In the genomic region with DNA sequence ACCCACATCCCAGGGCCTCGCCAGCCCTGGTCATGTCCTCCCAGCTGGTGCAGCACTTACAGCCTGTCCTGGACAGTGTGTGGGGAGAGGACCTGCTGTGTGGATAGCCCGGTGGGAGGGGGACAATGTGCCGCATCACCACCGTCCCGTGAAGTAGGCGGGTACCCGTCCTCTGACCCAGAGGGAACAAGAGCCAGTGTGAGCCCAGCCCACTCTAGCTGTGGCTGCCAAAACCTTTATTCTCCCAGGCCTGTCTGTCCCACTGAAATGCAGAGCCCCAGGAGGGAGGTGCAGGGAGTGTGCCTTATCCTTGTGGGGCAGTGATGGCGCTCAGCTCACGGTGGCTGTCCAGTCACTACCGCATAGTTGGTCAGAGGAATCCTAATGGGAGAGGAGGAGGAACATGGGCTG, we compare ENCODE assay signal across 15 cellular contexts. TPM values are rescaled to one million over a fixed set of nuclear protein-coding genes. Genes with fewer than 3 reads are reported as not detected.
DNase-seq lines count a peak whose midpoint lies in the region; ATAC-seq lines count a peak whose summit lies in the region.
"Had no signal": no experiment of that assay in that cellular context is flagged by ENCODE, and none has a peak within 500 bp of the region (broad histone marks: within the 10 kb centered on the region; RNA-seq: fewer than 3 reads in every experiment).

No MANE protein-coding gene starts in this region.

- H3K4me1 Mint-ChIP-seq in activated T-cell treated with anti-CD3 and anti-CD28 coated beads, Interleukin-2, amount 50 U/mL, for 72 hours (ENCODE audit: low read depth): peaks cover 15% of the 10 kb centered on the region
- peaks cover 10% of the 10 kb centered on the region for H3K4me1 Mint-ChIP-seq in T-helper 17 cell
- peaks cover 27% of the 10 kb centered on the region for H3K4me1 Mint-ChIP-seq in stimulated activated memory B cell treated with anti-CD40 and anti-IgM and Interleukin-4, amounts not matched to agents 10 μg/mL and 1 μg/mL and 100 μg/mL, for 72 hours

- H3K9me3 Mint-ChIP-seq in activated T-cell treated with anti-CD3 and anti-CD28 coated beads, Interleukin-2, amount 50 U/mL, for 72 hours: no peaks in the 10 kb centered on the region
- H3K9me3 Mint-ChIP-seq in stimulated activated memory B cell treated with anti-CD40 and anti-IgM and Interleukin-4, amounts not matched to agents 10 μg/mL and 1 μg/mL and 100 μg/mL, for 72 hours: no peaks in the 10 kb centered on the region

- peak overlapping the region; percentile 66; the same call in 1 of the 2 replicates for H3K4me3 ChIP-seq in iPS-18c (ENCODE audit: insufficient read depth, low read depth, low read length)

- H3K27ac Mint-ChIP-seq in activated T-cell treated with anti-CD3 and anti-CD28 coated beads, Interleukin-2, amount 50 U/mL, for 72 hours: no peak overlapping the region
- H3K27ac Mint-ChIP-seq in T-helper 17 cell: no peak overlapping the region
- H3K27ac Mint-ChIP-seq in stimulated activated memory B cell treated with anti-CD40 and anti-IgM and Interleukin-4, amounts not matched to agents 10 μg/mL and 1 μg/mL and 100 μg/mL, for 72 hours: no peak overlapping the region

- no peaks in the 10 kb centered on the region for H3K9me3 ChIP-seq in T-helper 17 cell (ENCODE audit: control insufficient read depth, low read length, poor library complexity, severe bottlenecking)
- no peaks in the 10 kb centered on the region for H3K9me3 ChIP-seq in iPS-18c (ENCODE audit: control insufficient read depth, insufficient read depth, low read length)
- H3K9me3 ChIP-seq: adrenal gland, Peyer's patch had no signal

- no peak for DNase-seq in activated T-cell treated with anti-CD3 and anti-CD28 coated beads, Interleukin-2, amount 50 U/mL, for 72 hours
- DNase-seq in activated T-cell treated with anti-CD3 and anti-CD28 coated beads, Interleukin-2, amount 50 U/mL, for 48 hours: no peak
- no peak for DNase-seq in T-helper 17 cell
- DNase-seq in amniotic stem cell (lab: John Stamatoyannopoulos, UW): no peak
- no peak for DNase-seq in epidermal melanocyte (ENCODE audit: insufficient read length, low spot score)
- DNase-seq in G401 (ENCODE audit: low spot score): no peak
- DNase-seq: adrenal gland; effector CD8-positive, alpha-beta T cell; HCEC 1CT; hypothalamus; NCI-H2227 treated with DMSO at 0.1 percent for 48 hours; WERI-Rb-1 had no signal

- no peaks in the 10 kb centered on the region for H3K36me3 Mint-ChIP-seq in activated T-cell treated with anti-CD3 and anti-CD28 coated beads, Interleukin-2, amount 50 U/mL, for 72 hours (ENCODE audit: insufficient read depth in 2 of 2)
- H3K36me3 Mint-ChIP-seq in T-helper 17 cell (ENCODE audit: low read depth): peaks cover 5% of the 10 kb centered on the region
- H3K36me3 Mint-ChIP-seq in stimulated activated memory B cell treated with anti-CD40 and anti-IgM and Interleukin-4, amounts not matched to agents 10 μg/mL and 1 μg/mL and 100 μg/mL, for 72 hours: peaks cover 11% of the 10 kb centered on the region

- no peak for ATAC-seq in activated T-cell treated with anti-CD3 and anti-CD28 coated beads, Interleukin-2, amount 50 U/mL, for 72 hours (replicated peaks in 1 of 2)
- no peak for ATAC-seq in T-helper 17 cell
- no peak for ATAC-seq in stimulated activated memory B cell treated with anti-CD40 and anti-IgM and Interleukin-4, amounts not matched to agents 10 μg/mL and 1 μg/mL and 100 μg/mL, for 72 hours

- in situ Hi-C loops in G401 (cut with HindIII; ENCODE audit: low sequenced_read_pairs): no loop called here

- peak overlapping the region; percentile 70 to 78 for H3K4me3 Mint-ChIP-seq in activated T-cell treated with anti-CD3 and anti-CD28 coated beads, Interleukin-2, amount 50 U/mL, for 72 hours
- peak overlapping the region; percentile 78 for H3K4me3 Mint-ChIP-seq in T-helper 17 cell
- peak overlapping the region; percentile 18 for H3K4me3 Mint-ChIP-seq in stimulated activated memory B cell treated with anti-CD40 and anti-IgM and Interleukin-4, amounts not matched to agents 10 μg/mL and 1 μg/mL and 100 μg/mL, for 72 hours

- H3K27me3 Mint-ChIP-seq in activated T-cell treated with anti-CD3 and anti-CD28 coated beads, Interleukin-2, amount 50 U/mL, for 72 hours (ENCODE audit: low read depth): no peaks in the 10 kb centered on the region
- H3K27me3 Mint-ChIP-seq in T-helper 17 cell: no peaks in the 10 kb centered on the region
- H3K27me3 Mint-ChIP-seq in stimulated activated memory B cell treated with anti-CD40 and anti-IgM and Interleukin-4, amounts not matched to agents 10 μg/mL and 1 μg/mL and 100 μg/mL, for 72 hours: no peaks in the 10 kb centered on the region

RNA-seq across cellular contexts. Expression of gene TRAF3IP1, which starts 1.7 kb away (rescaled TPM):
- total RNA-seq in activated T-cell treated with anti-CD3 and anti-CD28 coated beads, Interleukin-2, amount 50 U/mL, for 72 hours: 10 to 100 TPM in 1 of 2 donors, 1 to 10 TPM in 1; 7.0 to 13.1 TPM
- 1 to 10 TPM; 8.9 to 9.3 TPM for total RNA-seq in T-helper 17 cell
- total RNA-seq in G401 (2014; rRNA removed; shearing (Covaris generic)): 11.5 and 20.9 TPM in 2 replicates

RNA-seq across cellular contexts. Expression of gene PER2, which starts 33.6 kb away (rescaled TPM):
- total RNA-seq in activated T-cell treated with anti-CD3 and anti-CD28 coated beads, Interleukin-2, amount 50 U/mL, for 72 hours: 10 to 100 TPM in 1 of 2 donors, 1 to 10 TPM in 1; 8.9 to 12.4 TPM
- total RNA-seq in T-helper 17 cell: 10 to 100 TPM; 40.7 to 40.8 TPM
- 0.86 and 4.3 TPM in 2 replicates for total RNA-seq in G401 (2014; rRNA removed; shearing (Covaris generic))

Comparison
In these comparisons a context has a peak if more than half of its experiments do, and no peak if none do; other contexts are left out.
1. H3K4me3 Mint-ChIP-seq: peak in every context shown above with its lines; median percentile 78 in T-helper 17 cell; 74 in activated T-cell treated with anti-CD3 and anti-CD28 coated beads, Interleukin-2, amount 50 U/mL, for 72 hours; 18 in stimulated activated memory B cell treated with anti-CD40 and anti-IgM and Interleukin-4, amounts not matched to agents 10 μg/mL and 1 μg/mL and 100 μg/mL, for 72 hours.